11 cellular contexts compared by ENCODE assay signal in the genomic region with DNA sequence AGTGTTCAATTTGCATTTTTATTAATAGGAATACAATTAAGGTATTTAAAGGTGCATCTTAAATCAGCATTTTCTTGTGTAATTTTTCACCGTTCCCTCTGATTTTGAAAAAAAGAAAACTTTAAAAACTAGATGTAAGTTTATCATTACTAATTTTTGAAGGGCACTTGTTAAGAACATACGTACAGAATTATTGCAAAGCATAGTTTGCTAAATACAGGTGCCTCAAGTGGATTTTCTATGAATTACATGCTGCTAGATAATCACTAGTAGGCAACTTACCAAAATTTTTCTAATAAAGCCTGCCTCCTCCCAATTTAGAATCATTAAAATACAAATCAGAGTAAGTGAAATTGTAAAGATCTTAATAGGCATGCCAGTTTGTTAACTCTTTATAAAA. TPM values are rescaled to one million over a fixed set of nuclear protein-coding genes. Genes with fewer than 3 reads are reported as not detected.
DNase-seq lines count a peak whose midpoint lies in the region; ATAC-seq and TF ChIP-seq lines count a peak whose summit lies in the region.
"Had no signal": no experiment of that assay in that cellular context is flagged by ENCODE, and none has a peak within 500 bp of the region (broad histone marks: within the 10 kb centered on the region; RNA-seq: fewer than 3 reads in every experiment).

No MANE protein-coding gene starts in this region.

- CTCF ChIA-PET in MCF 10A (lab: Yijun Ruan, JAX), result interaction anchor here (0.6 kb wide), 1 partner anchor 896 kb away, joined by 4 read pairs; no protein-coding TSS in a partner anchor

- H3K27ac Mint-ChIP-seq in MCF 10A (ENCODE audit: low read depth, unreplicated experiment), result no peak overlapping the region
- H3K27ac Mint-ChIP-seq: immature natural killer cell had no signal

- intact Hi-C loops in MCF 10A (cut with micrococcal nuclease), result no loop called here
- intact Hi-C loops in breast epithelium (cut with DNase I; ENCODE audit: low total_unique reads), result no loop called here

- H3K4me3 ChIP-seq in breast epithelium, result no peak overlapping the region
- no peak overlapping the region for H3K4me3 ChIP-seq in choroid plexus epithelial cell (ENCODE audit: low read depth, low read length)
- H3K4me3 ChIP-seq in suprapubic skin, result no peak overlapping the region

- in situ Hi-C loops in KBM-7 (cut with MboI; ENCODE audit: low pct_unique_long_range_greater_than_20kb, low sequenced_read_pairs), result no loop called here

- H3K9me3 ChIP-seq in breast epithelium, result no peaks in the 10 kb centered on the region
- H3K9me3 ChIP-seq in suprapubic skin, result no peaks in the 10 kb centered on the region

- no peak overlapping the region for H3K4me3 Mint-ChIP-seq in MCF 10A (ENCODE audit: unreplicated experiment)
- H3K4me3 Mint-ChIP-seq: immature natural killer cell had no signal

- H3K27me3 ChIP-seq in breast epithelium, result peaks cover 0 to 12% of the 10 kb centered on the region in 2 donors
- no peaks in the 10 kb centered on the region for H3K27me3 ChIP-seq in suprapubic skin

- H3K4me1 Mint-ChIP-seq in MCF 10A (ENCODE audit: insufficient read depth, unreplicated experiment), result no peaks in the 10 kb centered on the region
- H3K4me1 Mint-ChIP-seq: immature natural killer cell had no signal

- peaks cover 26% of the 10 kb centered on the region for H3K27me3 Mint-ChIP-seq in MCF 10A (ENCODE audit: insufficient read depth, unreplicated experiment)

- peak; percentile 34 for TF ChIP-seq CTCF in MCF 10A (IDR thresholded peaks at IDR 0.05; ENCODE audit: unreplicated experiment)
- TF ChIP-seq CTCF in breast epithelium (IDR thresholded peaks at IDR 0.05), result peak in 1 of 3 donors; percentile 26
- TF ChIP-seq CTCF in choroid plexus epithelial cell (conservative IDR thresholded peaks at IDR 0.05; ENCODE audit: low read depth, low read length), result peak; percentile 29
- peak; percentile 18 to 30 for TF ChIP-seq CTCF in suprapubic skin (IDR thresholded peaks at IDR 0.05)

- 60% methylated on average over 2 of the region's 2 CpGs for WGBS in suprapubic skin

- no peak for TF ChIP-seq EP300 in suprapubic skin (IDR thresholded peaks at IDR 0.05)

- H3K36me3 ChIP-seq in breast epithelium (no peaks in the 10 kb centered on the region), suprapubic skin (no peaks in the 10 kb centered on the region)

- no peaks in the 10 kb centered on the region for H3K36me3 Mint-ChIP-seq in MCF 10A (ENCODE audit: insufficient read depth, unreplicated experiment)
- H3K36me3 Mint-ChIP-seq: immature natural killer cell had no signal

- DNase-seq in MCF 10A (ENCODE audit: unreplicated experiment) (no peak), breast epithelium (ENCODE audit: low spot score in 2 of 2) (no peak), KBM-7 (peak; percentile 29), choroid plexus epithelial cell (ENCODE audit: low read depth) (peak; percentile 5), suprapubic skin (ENCODE audit: low spot score in 2 of 2) (no peak), GM03348 (ENCODE audit: low spot score) (no peak)
- no peak for DNase-seq in stimulated activated CD4-positive, alpha-beta T cell treated with anti-CD3 and anti-CD28 coated beads, Interleukin-4, amount 100 ng/mL, for 24 hours
- DNase-seq: immature natural killer cell; MV-4-11; stimulated activated naive CD8-positive, alpha-beta T cell treated with anti-CD3 and anti-CD28 coated beads, Interleukin-15, Interleukin-2, amounts not matched to agents 100 U/mL and 50 U/mL, for 24 hours had no signal

- BruUV-seq in MCF 10A (replicated peaks; lab: Mats Ljungman, UMichigan), result no TSS peak

- TF ChIP-seq POLR2A in breast epithelium (IDR thresholded peaks at IDR 0.05) (no peak), suprapubic skin (IDR thresholded peaks at IDR 0.05) (no peak)

- POLR2A ChIA-PET in MCF 10A (lab: Yijun Ruan, JAX), result no interaction called here

- H3K4me1 ChIP-seq in breast epithelium (no peaks in the 10 kb centered on the region), suprapubic skin (no peaks in the 10 kb centered on the region)

- no peak for ATAC-seq in HG03095 (IDR thresholded peaks at IDR 0.05; ENCODE audit: unreplicated experiment)
- ATAC-seq: stimulated activated naive CD8-positive, alpha-beta T cell treated with anti-CD3 and anti-CD28 coated beads, Interleukin-15, Interleukin-2, amounts not matched to agents 100 U/mL and 50 U/mL, for 24 hours had no signal

- H3K27ac ChIP-seq in breast epithelium, result no peak overlapping the region
- no peak overlapping the region for H3K27ac ChIP-seq in suprapubic skin

- no peaks in the 10 kb centered on the region for H3K9me3 Mint-ChIP-seq in MCF 10A (ENCODE audit: unreplicated experiment)
- H3K9me3 Mint-ChIP-seq: immature natural killer cell had no signal

RNA-seq across cellular contexts. Expression of a gene that starts 8.5 kb away (rescaled TPM):
- total RNA-seq in MCF 10A (2022), result not detected in 2 replicates
- total RNA-seq in breast epithelium, result 10 to 100 TPM in 1 of 3 donors, 1 to 10 TPM in 2; 4.9 to 11.2 (median 5.4) TPM
- total RNA-seq in suprapubic skin, result 1 to 10 TPM in 2 of 4 donors, under 1 TPM in 2; 0.73 to 1.6 (median 1.1) TPM

Comparison
In these comparisons a context has a peak if more than half of its experiments do, and no peak if none do; other contexts are left out.
1. DNase-seq: peak in KBM-7 (single experiment) and choroid plexus epithelial cell (single experiment); none in MCF 10A (single experiment), breast epithelium (0 of 2), suprapubic skin (0 of 2), GM03348 (single experiment) and stimulated activated CD4-positive, alpha-beta T cell treated with anti-CD3 and anti-CD28 coated beads, Interleukin-4, amount 100 ng/mL, for 24 hours (single experiment).